ENCODE assay signal across 12 cellular contexts in genomic region chr9:105114318-105114717, GRCh38.
DNase-seq lines count a peak whose midpoint lies in the region; ATAC-seq and TF ChIP-seq lines count a peak whose summit lies in the region.
"Had no signal": no experiment of that assay in that cellular context is flagged by ENCODE, and none has a peak within 500 bp of the region (broad histone marks: within the 10 kb centered on the region; RNA-seq: fewer than 3 reads in every experiment).

No MANE protein-coding gene starts in this region.

- peaks cover 30% of the 10 kb centered on the region for H3K4me1 Mint-ChIP-seq in CD14-positive monocyte

- intact Hi-C loops in CD14-positive monocyte (cut with micrococcal nuclease): no loop called here

- ATAC-seq in GM18909 (IDR thresholded peaks at IDR 0.05; ENCODE audit: poor library complexity, unreplicated experiment) (peak; percentile 73), HG03108 (IDR thresholded peaks at IDR 0.05; ENCODE audit: unreplicated experiment) (peak; percentile 59), GM21526 (IDR thresholded peaks at IDR 0.05; ENCODE audit: low FRiP score, unreplicated experiment) (no peak)

- TF ChIP-seq CTCF in CD14-positive monocyte (IDR thresholded peaks at IDR 0.05): no peak

- no peaks in the 10 kb centered on the region for H3K36me3 Mint-ChIP-seq in CD14-positive monocyte
- H3K36me3 Mint-ChIP-seq: activated naive CD4-positive, alpha-beta T cell treated with anti-CD3 and anti-CD28 coated beads, Interleukin-2, amount 50 U/mL, for 24 hours had no signal

- no peak for DNase-seq in CD14-positive monocyte (ENCODE audit: low spot score)
- DNase-seq in activated CD8-positive, alpha-beta memory T cell treated with anti-CD3 and anti-CD28 coated beads, Interleukin-2, amount 50 U/mL, for 48 hours: peak; percentile 57
- no peak for DNase-seq in NCI-H2171 treated with DMSO at 0.1 percent for 48 hours (lab: John Stamatoyannopoulos, UW)
- no peak for DNase-seq in SIG-M5 (lab: John Stamatoyannopoulos, UW)
- no peak for DNase-seq in activated CD4-positive, CD25-positive, alpha-beta regulatory T cell treated with anti-CD3 and anti-CD28 coated beads, Interleukin-2, amount 50 U/mL, for 72 hours
- DNase-seq: foreskin melanocyte, NCI-H1694 treated with DMSO at 0.1 percent for 48 hours, PC-9 had no signal

- no peak overlapping the region for H3K4me3 Mint-ChIP-seq in CD14-positive monocyte

- H3K9me3 Mint-ChIP-seq in CD14-positive monocyte: peaks cover 0 to 3% (median 0%) of the 10 kb centered on the region in 7 donors
- H3K9me3 Mint-ChIP-seq: activated naive CD4-positive, alpha-beta T cell treated with anti-CD3 and anti-CD28 coated beads, Interleukin-2, amount 50 U/mL, for 24 hours had no signal

- H3K27me3 Mint-ChIP-seq in CD14-positive monocyte (ENCODE audit: low read depth in 3 of 3): peaks cover 0 to 4% (median 4%) of the 10 kb centered on the region in 3 donors
- H3K27me3 Mint-ChIP-seq: activated naive CD4-positive, alpha-beta T cell treated with anti-CD3 and anti-CD28 coated beads, Interleukin-2, amount 50 U/mL, for 24 hours had no signal

- H3K27ac Mint-ChIP-seq in CD14-positive monocyte: peak overlapping the region in 5 of 7 donors; percentile 12 to 91 (median 50)
- H3K27ac Mint-ChIP-seq: activated naive CD4-positive, alpha-beta T cell treated with anti-CD3 and anti-CD28 coated beads, Interleukin-2, amount 50 U/mL, for 24 hours had no signal
